Comparison of ENCODE assay signal across 1 cellular context in the genomic region with DNA sequence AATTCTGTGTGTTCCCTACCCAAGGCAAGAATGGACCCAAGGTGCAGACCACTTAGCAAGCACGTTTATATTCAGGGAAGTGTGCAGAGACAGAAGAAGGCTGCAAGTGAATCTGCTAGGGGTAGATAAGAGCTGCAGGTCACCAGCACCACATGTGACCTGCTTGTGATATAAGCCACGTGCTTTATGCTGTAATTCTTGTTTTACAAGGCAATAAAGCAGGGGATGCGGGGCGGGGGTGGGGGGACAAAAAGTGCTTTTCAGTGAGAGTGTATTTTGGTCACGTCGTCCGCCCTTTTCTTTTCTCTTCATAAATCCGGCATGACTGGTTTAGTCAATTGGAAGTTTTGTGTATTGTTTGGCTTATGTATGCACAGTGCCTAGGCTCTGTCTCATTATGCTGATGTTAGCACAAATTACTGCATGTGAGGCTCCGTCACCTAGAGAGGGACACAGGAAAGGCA.
TF ChIP-seq lines count a peak whose summit lies in the region.

No MANE protein-coding gene starts in this region.

TF ChIP-seq in K562, 482 proteins besides CTCF, POLR2A, EP300 and RAD21 (continued from another document and continues in another):
- TF ChIP-seq, protein P1, sequence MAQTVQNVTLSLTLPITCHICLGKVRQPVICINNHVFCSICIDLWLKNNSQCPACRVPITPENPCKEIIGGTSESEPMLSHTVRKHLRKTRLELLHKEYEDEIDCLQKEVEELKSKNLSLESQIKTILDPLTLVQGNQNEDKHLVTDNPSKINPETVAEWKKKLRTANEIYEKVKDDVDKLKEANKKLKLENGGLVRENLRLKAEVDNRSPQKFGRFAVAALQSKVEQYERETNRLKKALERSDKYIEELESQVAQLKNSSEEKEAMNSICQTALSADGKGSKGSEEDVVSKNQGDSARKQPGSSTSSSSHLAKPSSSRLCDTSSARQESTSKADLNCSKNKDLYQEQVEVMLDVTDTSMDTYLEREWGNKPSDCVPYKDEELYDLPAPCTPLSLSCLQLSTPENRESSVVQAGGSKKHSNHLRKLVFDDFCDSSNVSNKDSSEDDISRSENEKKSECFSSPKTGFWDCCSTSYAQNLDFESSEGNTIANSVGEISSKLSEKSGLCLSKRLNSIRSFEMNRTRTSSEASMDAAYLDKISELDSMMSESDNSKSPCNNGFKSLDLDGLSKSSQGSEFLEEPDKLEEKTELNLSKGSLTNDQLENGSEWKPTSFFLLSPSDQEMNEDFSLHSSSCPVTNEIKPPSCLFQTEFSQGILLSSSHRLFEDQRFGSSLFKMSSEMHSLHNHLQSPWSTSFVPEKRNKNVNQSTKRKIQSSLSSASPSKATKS (CRISPR knock-in tag; IDR thresholded peaks at IDR 0.05) = no peak
- no peak for TF ChIP-seq DIDO1 (tag; IDR thresholded peaks at IDR 0.05; ENCODE audit: low read depth)
- TF ChIP-seq, protein P2, sequence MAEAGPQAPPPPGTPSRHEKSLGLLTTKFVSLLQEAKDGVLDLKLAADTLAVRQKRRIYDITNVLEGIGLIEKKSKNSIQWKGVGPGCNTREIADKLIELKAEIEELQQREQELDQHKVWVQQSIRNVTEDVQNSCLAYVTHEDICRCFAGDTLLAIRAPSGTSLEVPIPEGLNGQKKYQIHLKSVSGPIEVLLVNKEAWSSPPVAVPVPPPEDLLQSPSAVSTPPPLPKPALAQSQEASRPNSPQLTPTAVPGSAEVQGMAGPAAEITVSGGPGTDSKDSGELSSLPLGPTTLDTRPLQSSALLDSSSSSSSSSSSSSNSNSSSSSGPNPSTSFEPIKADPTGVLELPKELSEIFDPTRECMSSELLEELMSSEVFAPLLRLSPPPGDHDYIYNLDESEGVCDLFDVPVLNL (CRISPR knock-in tag; IDR thresholded peaks at IDR 0.05; ENCODE audit: low read depth) = no peak
- TF ChIP-seq, protein P3, sequence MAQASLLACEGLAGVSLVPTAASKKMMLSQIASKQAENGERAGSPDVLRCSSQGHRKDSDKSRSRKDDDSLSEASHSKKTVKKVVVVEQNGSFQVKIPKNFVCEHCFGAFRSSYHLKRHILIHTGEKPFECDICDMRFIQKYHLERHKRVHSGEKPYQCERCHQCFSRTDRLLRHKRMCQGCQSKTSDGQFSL (CRISPR knock-in tag; IDR thresholded peaks at IDR 0.05) = no peak
- TF ChIP-seq, protein P3 (tag; IDR thresholded peaks at IDR 0.05) = no peak
- no peak for TF ChIP-seq KLF13 (tag; IDR thresholded peaks at IDR 0.05; ENCODE audit: borderline replicate concordance, low read depth)
- TF ChIP-seq CBFB (CRISPR knock-in tag; IDR thresholded peaks at IDR 0.05) = no peak
- TF ChIP-seq ETV1 (tag; conservative IDR thresholded peaks at IDR 0.05; ENCODE audit: low read depth) = no peak
- peak; percentile 85 for TF ChIP-seq MTA2 (IDR thresholded peaks at IDR 0.05; ENCODE audit: low read depth)
- TF ChIP-seq NUFIP1 (IDR thresholded peaks at IDR 0.05; ENCODE audit: partially characterized antibody) = no peak
- TF ChIP-seq, protein P4, sequence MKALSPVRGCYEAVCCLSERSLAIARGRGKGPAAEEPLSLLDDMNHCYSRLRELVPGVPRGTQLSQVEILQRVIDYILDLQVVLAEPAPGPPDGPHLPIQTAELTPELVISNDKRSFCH (CRISPR knock-in tag; IDR thresholded peaks at IDR 0.05) = no peak
- TF ChIP-seq, protein P4 (tag; IDR thresholded peaks at IDR 0.05) = no peak
- TF ChIP-seq, protein P5, sequence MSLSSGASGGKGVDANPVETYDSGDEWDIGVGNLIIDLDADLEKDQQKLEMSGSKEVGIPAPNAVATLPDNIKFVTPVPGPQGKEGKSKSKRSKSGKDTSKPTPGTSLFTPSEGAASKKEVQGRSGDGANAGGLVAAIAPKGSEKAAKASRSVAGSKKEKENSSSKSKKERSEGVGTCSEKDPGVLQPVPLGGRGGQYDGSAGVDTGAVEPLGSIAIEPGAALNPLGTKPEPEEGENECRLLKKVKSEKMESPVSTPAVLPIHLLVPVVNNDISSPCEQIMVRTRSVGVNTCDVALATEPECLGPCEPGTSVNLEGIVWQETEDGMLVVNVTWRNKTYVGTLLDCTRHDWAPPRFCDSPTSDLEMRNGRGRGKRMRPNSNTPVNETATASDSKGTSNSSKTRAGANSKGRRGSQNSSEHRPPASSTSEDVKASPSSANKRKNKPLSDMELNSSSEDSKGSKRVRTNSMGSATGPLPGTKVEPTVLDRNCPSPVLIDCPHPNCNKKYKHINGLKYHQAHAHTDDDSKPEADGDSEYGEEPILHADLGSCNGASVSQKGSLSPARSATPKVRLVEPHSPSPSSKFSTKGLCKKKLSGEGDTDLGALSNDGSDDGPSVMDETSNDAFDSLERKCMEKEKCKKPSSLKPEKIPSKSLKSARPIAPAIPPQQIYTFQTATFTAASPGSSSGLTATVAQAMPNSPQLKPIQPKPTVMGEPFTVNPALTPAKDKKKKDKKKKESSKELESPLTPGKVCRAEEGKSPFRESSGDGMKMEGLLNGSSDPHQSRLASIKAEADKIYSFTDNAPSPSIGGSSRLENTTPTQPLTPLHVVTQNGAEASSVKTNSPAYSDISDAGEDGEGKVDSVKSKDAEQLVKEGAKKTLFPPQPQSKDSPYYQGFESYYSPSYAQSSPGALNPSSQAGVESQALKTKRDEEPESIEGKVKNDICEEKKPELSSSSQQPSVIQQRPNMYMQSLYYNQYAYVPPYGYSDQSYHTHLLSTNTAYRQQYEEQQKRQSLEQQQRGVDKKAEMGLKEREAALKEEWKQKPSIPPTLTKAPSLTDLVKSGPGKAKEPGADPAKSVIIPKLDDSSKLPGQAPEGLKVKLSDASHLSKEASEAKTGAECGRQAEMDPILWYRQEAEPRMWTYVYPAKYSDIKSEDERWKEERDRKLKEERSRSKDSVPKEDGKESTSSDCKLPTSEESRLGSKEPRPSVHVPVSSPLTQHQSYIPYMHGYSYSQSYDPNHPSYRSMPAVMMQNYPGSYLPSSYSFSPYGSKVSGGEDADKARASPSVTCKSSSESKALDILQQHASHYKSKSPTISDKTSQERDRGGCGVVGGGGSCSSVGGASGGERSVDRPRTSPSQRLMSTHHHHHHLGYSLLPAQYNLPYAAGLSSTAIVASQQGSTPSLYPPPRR (CRISPR knock-in tag; IDR thresholded peaks at IDR 0.05; ENCODE audit: borderline replicate concordance) = no peak
- TF ChIP-seq BRF1 (IDR thresholded peaks at IDR 0.05; ENCODE audit: borderline replicate concordance, extremely low read depth, insufficient read length) = no peak
- TF ChIP-seq FOXM1 (IDR thresholded peaks at IDR 0.05; ENCODE audit: low read depth) = peak; percentile 75
- no peak for TF ChIP-seq FOXM1 (CRISPR knock-in tag; IDR thresholded peaks at IDR 0.05; ENCODE audit: low read depth)
- TF ChIP-seq TRIM24 (IDR thresholded peaks at IDR 0.05) = peak; percentile 85
- no peak for TF ChIP-seq MECOM (CRISPR knock-in tag; IDR thresholded peaks at IDR 0.05)
- no peak for TF ChIP-seq CBX1 (IDR thresholded peaks at IDR 0.05; ENCODE audit: low read depth)
- no peak for TF ChIP-seq RBM22 (IDR thresholded peaks at IDR 0.05; ENCODE audit: low read depth, low read length, poor library complexity, severe bottlenecking)
- no peak for TF ChIP-seq SAP30 (IDR thresholded peaks at IDR 0.05; ENCODE audit: borderline replicate concordance, insufficient read depth, low read depth, low read length, poor library complexity, severe bottlenecking)
- TF ChIP-seq CREB1 (IDR thresholded peaks at IDR 0.05) = 0 out of 2 replicates have a peak, but pooled peaks have one; percentile 37
- TF ChIP-seq CREB1 (CRISPR knock-in tag; IDR thresholded peaks at IDR 0.05) = no peak
- no peak for TF ChIP-seq ZNF551 (CRISPR knock-in tag; IDR thresholded peaks at IDR 0.05)
- peak; percentile 87 for TF ChIP-seq STAT5A (IDR thresholded peaks at IDR 0.05; ENCODE audit: borderline replicate concordance, low read length)
- peak in 1 of 2 experiments; percentile 82; a peak in 2 of 4 replicates for TF ChIP-seq TBL1XR1 (IDR thresholded peaks at IDR 0.05; ENCODE audit: low read length in 2 of 2)
- no peak for TF ChIP-seq ERF (CRISPR knock-in tag; IDR thresholded peaks at IDR 0.05)
- TF ChIP-seq BRD4 (IDR thresholded peaks at IDR 0.05) = no peak
- TF ChIP-seq FIP1L1 (IDR thresholded peaks at IDR 0.05; ENCODE audit: low read depth, low read length, poor library complexity, severe bottlenecking) = no peak
- TF ChIP-seq SLC30A9 (CRISPR knock-in tag; IDR thresholded peaks at IDR 0.05) = no peak
- TF ChIP-seq, protein P6, sequence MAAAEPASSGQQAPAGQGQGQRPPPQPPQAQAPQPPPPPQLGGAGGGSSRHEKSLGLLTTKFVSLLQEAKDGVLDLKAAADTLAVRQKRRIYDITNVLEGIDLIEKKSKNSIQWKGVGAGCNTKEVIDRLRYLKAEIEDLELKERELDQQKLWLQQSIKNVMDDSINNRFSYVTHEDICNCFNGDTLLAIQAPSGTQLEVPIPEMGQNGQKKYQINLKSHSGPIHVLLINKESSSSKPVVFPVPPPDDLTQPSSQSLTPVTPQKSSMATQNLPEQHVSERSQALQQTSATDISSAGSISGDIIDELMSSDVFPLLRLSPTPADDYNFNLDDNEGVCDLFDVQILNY (CRISPR knock-in tag; IDR thresholded peaks at IDR 0.05) = no peak
- TF ChIP-seq FOXJ2 (tag; IDR thresholded peaks at IDR 0.05) = peak; percentile 78
- TF ChIP-seq ZFPM2 (CRISPR knock-in tag; IDR thresholded peaks at IDR 0.05) = no peak
- TF ChIP-seq ZNF507 (tag; conservative IDR thresholded peaks at IDR 0.05) = no peak
- no peak for TF ChIP-seq SMC3 (conservative IDR thresholded peaks at IDR 0.05; ENCODE audit: insufficient read depth, low read depth, low read length)
- TF ChIP-seq E2F3 (CRISPR knock-in tag; IDR thresholded peaks at IDR 0.05) = no peak
- TF ChIP-seq ZZZ3 (IDR thresholded peaks at IDR 0.05) = no peak
- peak; percentile 96 for TF ChIP-seq MAFF (IDR thresholded peaks at IDR 0.05; ENCODE audit: low read length)
- TF ChIP-seq GATA2 (CRISPR knock-in tag; IDR thresholded peaks at IDR 0.05) = peak; percentile 59; the same call in 1 of the 2 replicates
- no peak for TF ChIP-seq ZNF12 (CRISPR knock-in tag; IDR thresholded peaks at IDR 0.05)
- TF ChIP-seq NRF1 (conservative IDR thresholded peaks at IDR 0.05 in 1 of 2, IDR thresholded peaks at IDR 0.05 in 1 of 2) = no peak
- no peak for TF ChIP-seq ILK (tag; IDR thresholded peaks at IDR 0.05; ENCODE audit: borderline replicate concordance, low read depth)
- TF ChIP-seq RAD51 (IDR thresholded peaks at IDR 0.05; ENCODE audit: borderline replicate concordance, low read depth) = peak; percentile 83
- TF ChIP-seq GATAD2A (IDR thresholded peaks at IDR 0.05) = no peak
- no peak for TF ChIP-seq ZNF41 (CRISPR knock-in tag; conservative IDR thresholded peaks at IDR 0.05)
- TF ChIP-seq ATF3 (IDR thresholded peaks at IDR 0.05) = no peak
- no peak for TF ChIP-seq ATF3 (CRISPR knock-in tag; conservative IDR thresholded peaks at IDR 0.05)
- peak in 1 of 2 experiments; percentile 75; a peak in 2 of 4 replicates for TF ChIP-seq HDAC1 (IDR thresholded peaks at IDR 0.05)
- no peak for TF ChIP-seq ETV6 (IDR thresholded peaks at IDR 0.05; ENCODE audit: borderline replicate concordance in 1 of 2, low read depth in 2 of 2, low read length in 1 of 2)
- no peak for TF ChIP-seq ETV6 (CRISPR knock-in tag; IDR thresholded peaks at IDR 0.05; ENCODE audit: borderline replicate concordance)
- no peak for TF ChIP-seq DMBX1 (CRISPR knock-in tag; IDR thresholded peaks at IDR 0.05; ENCODE audit: borderline replicate concordance)
- TF ChIP-seq OTX1 (CRISPR knock-in tag; IDR thresholded peaks at IDR 0.05) = no peak
- no peak for TF ChIP-seq KAT8 (IDR thresholded peaks at IDR 0.05; ENCODE audit: low read depth)
